13 cellular contexts compared by ENCODE assay signal in the genomic region with DNA sequence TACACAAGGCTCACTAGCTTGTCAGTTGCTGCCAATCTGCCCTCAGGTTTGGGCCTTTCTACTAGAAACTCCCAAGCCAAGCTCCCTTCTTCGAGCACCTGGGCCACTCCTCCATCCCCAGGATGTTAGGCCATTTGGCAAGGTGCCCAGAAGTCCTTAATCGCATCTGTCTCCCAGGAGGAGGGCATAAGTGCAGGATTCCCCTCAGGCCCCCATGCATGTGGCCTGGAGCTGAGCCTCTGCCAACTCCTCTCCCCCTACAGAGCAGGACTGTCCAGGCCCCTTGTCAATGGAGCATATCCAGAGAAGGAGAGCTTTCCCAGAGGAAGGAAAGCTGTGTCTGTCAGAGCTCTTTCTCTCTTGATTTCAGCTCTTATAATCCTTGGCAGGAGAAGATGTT.
DNase-seq lines count a peak whose midpoint lies in the region; ATAC-seq, FAIRE-seq and TF ChIP-seq lines count a peak whose summit lies in the region.
"Had no signal": no experiment of that assay in that cellular context is flagged by ENCODE, and none has a peak within 500 bp of the region (broad histone marks: within the 10 kb centered on the region; RNA-seq: fewer than 3 reads in every experiment).

No MANE protein-coding gene starts in this region.

- peaks cover 14% of the 10 kb centered on the region for H3K36me3 ChIP-seq in BE2C
- H3K36me3 ChIP-seq: HAP-1, right lobe of liver had no signal

- H3K27me3 ChIP-seq in BE2C = no peaks in the 10 kb centered on the region
- H3K27me3 ChIP-seq: right lobe of liver had no signal

- no peak for TF ChIP-seq CTCF in BE2C (IDR thresholded peaks at IDR 0.05; ENCODE audit: low read depth, low read length)

- peaks cover 51% of the 10 kb centered on the region for H3K4me1 ChIP-seq in BE2C
- H3K4me1 ChIP-seq: HAP-1, right lobe of liver had no signal

- FAIRE-seq in HTR-8/SVneo (lab: Jason Lieb, UNC) = no peak
- FAIRE-seq: urothelium cell line had no signal

- ATAC-seq in HG02678 (IDR thresholded peaks at IDR 0.05; ENCODE audit: unreplicated experiment) = no peak
- ATAC-seq: right lobe of liver had no signal

- no peak overlapping the region for H3K4me3 ChIP-seq in BE2C (ENCODE audit: low read depth, low read length)
- H3K4me3 ChIP-seq: HAP-1, right lobe of liver had no signal

- DNase-seq in BE2C (peak; percentile 99), HTR-8/SVneo (ENCODE audit: insufficient read length, low spot score) (peak; percentile 5), NCI-H345 treated with DMSO at 0.1 percent for 48 hours (lab: John Stamatoyannopoulos, UW; ENCODE audit: unreplicated experiment) (peak; percentile 88), dermis blood vessel endothelial cell (peak; percentile 17), activated T-cell treated with anti-CD3 and anti-CD28 coated beads for 4 hours (no peak)
- no peak for DNase-seq in central memory CD4-positive, alpha-beta T cell
- no peak for DNase-seq in activated CD4-positive, alpha-beta T cell treated with anti-CD3 and anti-CD28 coated beads, Interleukin-2, amount 50 U/mL, for 1 hour
- DNase-seq: effector CD8-positive, alpha-beta T cell; NCI-H1048; right lobe of liver had no signal

- H3K9me3 ChIP-seq in BE2C = no peaks in the 10 kb centered on the region
- H3K9me3 ChIP-seq: HAP-1, right lobe of liver had no signal

Comparison
In these comparisons a context has a peak if more than half of its experiments do, and no peak if none do; other contexts are left out.
1. DNase-seq: peak in BE2C (single experiment), HTR-8/SVneo (single experiment), NCI-H345 treated with DMSO at 0.1 percent for 48 hours (single experiment) and dermis blood vessel endothelial cell (single experiment); none in central memory CD4-positive, alpha-beta T cell (single experiment), activated CD4-positive, alpha-beta T cell treated with anti-CD3 and anti-CD28 coated beads, Interleukin-2, amount 50 U/mL, for 1 hour (single experiment) and activated T-cell treated with anti-CD3 and anti-CD28 coated beads for 4 hours (single experiment).